ENCODE assay signal across 1 cellular context in genomic region chr7:36396150-36396549, GRCh38.
TF ChIP-seq lines count a peak whose summit lies in the region.

No MANE protein-coding gene starts in this region.

TF ChIP-seq in K562, 482 proteins besides CTCF, POLR2A, EP300 and RAD21:
- TF ChIP-seq FOXM1 (IDR thresholded peaks at IDR 0.05; ENCODE audit: low read depth) (no peak), FOXM1 (CRISPR knock-in tag; IDR thresholded peaks at IDR 0.05; ENCODE audit: low read depth) (no peak), JUND (IDR thresholded peaks at IDR 0.05; ENCODE audit: borderline replicate concordance, low read depth, low read length) (peak; percentile 55; the same call in 1 of the 2 replicates), JUND (tag; IDR thresholded peaks at IDR 0.05; ENCODE audit: borderline replicate concordance, low read depth, low read length) (no peak), YY1 (IDR thresholded peaks at IDR 0.05; ENCODE audit: borderline replicate concordance in 1 of 3, control insufficient read depth in 1 of 3, extremely low read depth in 1 of 3, insufficient read depth in 3 of 3, insufficient read length in 1 of 3, insufficient replicate concordance in 2 of 3, low read depth in 1 of 3, low read length in 2 of 3) (peak in 1 of 3 experiments; percentile 13), ZNF507 (tag; conservative IDR thresholded peaks at IDR 0.05) (no peak), ATF3 (IDR thresholded peaks at IDR 0.05) (peak; percentile 40; the same call in 1 of the 2 replicates), ATF3 (CRISPR knock-in tag; conservative IDR thresholded peaks at IDR 0.05) (no peak), SOX6 (IDR thresholded peaks at IDR 0.05) (no peak), HMGN3 (IDR thresholded peaks at IDR 0.05; ENCODE audit: borderline replicate concordance, extremely low read depth, insufficient read length, low read depth, low read length) (no peak), FOSL1 (tag; conservative IDR thresholded peaks at IDR 0.05) (peak; percentile 82), ZNF282 (CRISPR knock-in tag; IDR thresholded peaks at IDR 0.05) (no peak)
- TF ChIP-seq, protein P1, sequence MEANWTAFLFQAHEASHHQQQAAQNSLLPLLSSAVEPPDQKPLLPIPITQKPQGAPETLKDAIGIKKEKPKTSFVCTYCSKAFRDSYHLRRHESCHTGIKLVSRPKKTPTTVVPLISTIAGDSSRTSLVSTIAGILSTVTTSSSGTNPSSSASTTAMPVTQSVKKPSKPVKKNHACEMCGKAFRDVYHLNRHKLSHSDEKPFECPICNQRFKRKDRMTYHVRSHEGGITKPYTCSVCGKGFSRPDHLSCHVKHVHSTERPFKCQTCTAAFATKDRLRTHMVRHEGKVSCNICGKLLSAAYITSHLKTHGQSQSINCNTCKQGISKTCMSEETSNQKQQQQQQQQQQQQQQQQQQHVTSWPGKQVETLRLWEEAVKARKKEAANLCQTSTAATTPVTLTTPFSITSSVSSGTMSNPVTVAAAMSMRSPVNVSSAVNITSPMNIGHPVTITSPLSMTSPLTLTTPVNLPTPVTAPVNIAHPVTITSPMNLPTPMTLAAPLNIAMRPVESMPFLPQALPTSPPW (CRISPR knock-in tag; IDR thresholded peaks at IDR 0.05), result 0 out of 2 replicates have a peak, but pooled peaks have one; percentile 15
